ENCODE assay signal across 15 cellular contexts in the genomic region with DNA sequence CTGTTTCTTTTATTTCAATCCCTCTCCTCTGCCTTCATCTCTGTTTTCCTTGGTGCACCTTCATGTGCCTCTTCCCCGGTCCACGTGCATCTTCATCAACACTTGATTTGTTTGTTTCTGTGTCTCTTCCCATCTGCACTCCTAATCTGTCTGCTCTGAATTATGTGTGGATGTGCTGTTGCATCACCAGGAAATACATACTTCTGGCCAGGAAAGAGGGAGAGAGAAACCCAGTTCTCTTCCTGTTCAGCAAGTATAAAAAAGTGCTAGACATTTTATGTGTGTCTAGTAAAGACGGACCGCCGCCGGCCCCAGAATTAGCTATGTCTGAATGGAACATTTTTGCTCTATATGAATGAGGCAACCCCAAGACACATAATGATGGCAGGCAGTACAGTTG.
A peak's percentile ranks its signal among the peaks of the same experiment; 100 is the strongest.
DNase-seq lines count a peak whose midpoint lies in the region; ATAC-seq and TF ChIP-seq lines count a peak whose summit lies in the region.
"Had no signal": no experiment of that assay in that cellular context is flagged by ENCODE, and none has a peak within 500 bp of the region (broad histone marks: within the 10 kb centered on the region; RNA-seq: fewer than 3 reads in every experiment).

No MANE protein-coding gene starts in this region.

- peaks cover 26% of the 10 kb centered on the region for H3K36me3 ChIP-seq in brain microvascular endothelial cell (replicated peaks)
- H3K36me3 ChIP-seq in gastroesophageal sphincter, result peaks cover 0 to 22% of the 10 kb centered on the region in 2 donors
- peaks cover 0 to 13% (median 5%) of the 10 kb centered on the region in 4 donors for H3K36me3 ChIP-seq in stomach
- H3K36me3 ChIP-seq: neural progenitor cell had no signal

- H3K4me3 ChIP-seq in brain microvascular endothelial cell (ENCODE audit: low read depth, low read length), result no peak overlapping the region
- H3K4me3 ChIP-seq in gastroesophageal sphincter, result no peak overlapping the region
- no peak overlapping the region for H3K4me3 ChIP-seq in stomach
- H3K4me3 ChIP-seq: HAP-1, neural progenitor cell, upper lobe of left lung had no signal

- in situ Hi-C loops in brain microvascular endothelial cell (cut with HindIII; ENCODE audit: low pct_ligation_motif_present, low sequenced_read_pairs), result no loop called here

- H3K27ac ChIP-seq in brain microvascular endothelial cell (peak overlapping the region; percentile 27), gastroesophageal sphincter (peak overlapping the region in 3 of 4 donors; percentile 61 to 85 (median 79)), stomach (peak overlapping the region in 3 of 5 donors; percentile 43 to 57 (median 43))
- H3K27ac ChIP-seq: KMS-11, neural progenitor cell, upper lobe of left lung had no signal

- peak; percentile 49 for DNase-seq in GM03348 (ENCODE audit: low spot score)
- DNase-seq in brain microvascular endothelial cell, result no peak
- no peak for DNase-seq in stomach
- no peak for DNase-seq in globus pallidus (ENCODE audit: low spot score)
- no peak for DNase-seq in Ammon's horn (ENCODE audit: low spot score)
- DNase-seq: activated CD4-positive, alpha-beta T cell treated with anti-CD3 and anti-CD28 coated beads, Interleukin-2, amount 10 ng/mL, durations not matched to agents 24 days and 14 days; activated T-cell treated with anti-CD3 and anti-CD28 coated beads, Interleukin-2, amount 50 U/mL, for 1 hour; NCI-H226; SHP77 treated with DMSO at 0.1 percent for 48 hours; upper lobe of left lung had no signal

- TF ChIP-seq CTCF in brain microvascular endothelial cell (IDR thresholded peaks at IDR 0.05; ENCODE audit: low read depth, low read length, missing control alignments), result no peak
- TF ChIP-seq CTCF in gastroesophageal sphincter (IDR thresholded peaks at IDR 0.05), result no peak
- no peak for TF ChIP-seq CTCF in stomach (IDR thresholded peaks at IDR 0.05)

- intact Hi-C loops in stomach (cut with DNase I; ENCODE audit: low total_unique reads), result no loop called here

- WGBS in gastroesophageal sphincter (ENCODE audit: low coverage in 1 of 2), 2 donors, result 59 to 73% methylated on average over 2 to 6 of the region's 6 CpGs
- 69 to 84% (median 76%) methylated on average over 6 of the region's 6 CpGs for WGBS in stomach, 5 donors

- TF ChIP-seq POLR2A in gastroesophageal sphincter (IDR thresholded peaks at IDR 0.05), result no peak
- TF ChIP-seq POLR2A in stomach (IDR thresholded peaks at IDR 0.05), result no peak

- H3K27me3 ChIP-seq in brain microvascular endothelial cell (replicated peaks), result no peaks in the 10 kb centered on the region
- H3K27me3 ChIP-seq in gastroesophageal sphincter, result no peaks in the 10 kb centered on the region
- no peaks in the 10 kb centered on the region for H3K27me3 ChIP-seq in stomach
- H3K27me3 ChIP-seq: neural progenitor cell, upper lobe of left lung had no signal

- peaks cover 16 to 98% (median 16%) of the 10 kb centered on the region in 3 donors for H3K4me1 ChIP-seq in gastroesophageal sphincter
- H3K4me1 ChIP-seq in stomach, result peaks cover 0 to 45% (median 23%) of the 10 kb centered on the region in 4 donors
- H3K4me1 ChIP-seq: HAP-1, neural progenitor cell had no signal

- TF ChIP-seq EP300 in gastroesophageal sphincter (IDR thresholded peaks at IDR 0.05) (no peak), stomach (IDR thresholded peaks at IDR 0.05) (no peak)

- H3K9me3 ChIP-seq in gastroesophageal sphincter (no peaks in the 10 kb centered on the region), stomach (no peaks in the 10 kb centered on the region)
- H3K9me3 ChIP-seq: HAP-1, upper lobe of left lung had no signal

- ATAC-seq in gastroesophageal sphincter, result no peak
- ATAC-seq in HG03280 (IDR thresholded peaks at IDR 0.05; ENCODE audit: unreplicated experiment), result no peak

Comparison
In these comparisons a context has a peak if more than half of its experiments do, and no peak if none do; other contexts are left out.
1. H3K27ac ChIP-seq: peak in every context shown above with its lines; median percentile 79 in gastroesophageal sphincter; 43 in stomach; 27 in brain microvascular endothelial cell.